In the genomic region with DNA sequence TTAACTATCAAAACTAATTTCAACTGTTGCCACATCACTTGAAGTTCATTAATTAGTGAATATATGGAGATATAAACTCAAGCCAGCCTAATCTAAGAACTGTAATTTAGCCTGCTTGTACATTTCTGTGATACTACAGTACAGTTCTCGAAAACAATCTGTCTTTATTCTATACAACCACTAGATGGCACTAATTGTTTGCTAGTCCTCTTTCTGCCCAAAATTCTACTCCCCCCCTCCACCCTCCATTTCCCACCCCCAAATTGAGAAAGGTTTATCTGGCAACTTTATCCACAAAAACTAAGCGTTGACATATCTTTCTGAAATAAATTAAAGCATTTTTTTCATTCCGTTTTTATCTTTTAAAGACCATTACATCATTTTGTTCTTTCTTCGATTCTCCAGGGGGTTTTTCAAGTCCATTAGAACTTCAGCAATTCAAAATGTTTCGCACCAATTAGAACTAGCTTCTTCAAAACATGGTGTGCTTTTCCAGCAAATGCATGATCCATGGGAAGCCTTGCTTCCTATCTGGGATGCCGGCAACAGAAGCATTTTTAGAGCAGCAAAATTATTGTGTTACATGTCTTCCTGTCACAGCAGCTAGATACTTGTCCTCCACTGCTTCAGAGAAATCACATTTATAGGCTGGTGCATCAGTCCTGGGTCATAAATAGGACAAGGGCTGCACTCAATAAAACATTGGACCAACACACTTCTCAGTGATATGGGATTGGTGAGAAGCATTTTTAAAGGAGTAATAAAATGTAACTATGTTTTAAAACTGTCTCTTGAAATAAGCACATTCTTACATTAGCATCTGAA, we compare ENCODE assay signal across 8 cellular contexts.
DNase-seq lines count a peak whose midpoint lies in the region; ATAC-seq and TF ChIP-seq lines count a peak whose summit lies in the region.

No MANE protein-coding gene starts in this region.

- peak; percentile 13 to 44 for DNase-seq in NCI-H2081 (lab: John Stamatoyannopoulos, UW)
- DNase-seq in NCI-H2081 treated with DMSO at 0.1 percent for 48 hours (lab: John Stamatoyannopoulos, UW) = no peak
- DNase-seq in Kasumi-1 (lab: John Stamatoyannopoulos, UW) = peak; percentile 10 to 42
- peak; percentile 21 for DNase-seq in astrocyte of the spinal cord (ENCODE audit: low read depth, low spot score)
- DNase-seq in lung (ENCODE audit: low spot score) = no peak
- DNase-seq in SHP77 treated with DMSO at 0.1 percent for 48 hours (lab: John Stamatoyannopoulos, UW) = no peak
- no peak for DNase-seq in T-helper 9 cell

- H3K4me3 ChIP-seq in astrocyte of the spinal cord (ENCODE audit: low read depth, low read length) (no peak overlapping the region), lung (no peak overlapping the region)

- H3K36me3 ChIP-seq in lung (ENCODE audit: control insufficient read depth in 2 of 2, insufficient read depth in 2 of 2, low read length in 2 of 2) = no peaks in the 10 kb centered on the region

- H3K4me1 ChIP-seq in lung (ENCODE audit: control insufficient read depth in 2 of 2, insufficient read depth in 2 of 2, low read length in 2 of 2) = no peaks in the 10 kb centered on the region

- in situ Hi-C loops in astrocyte of the spinal cord (cut with HindIII; ENCODE audit: low sequenced_read_pairs) = no loop called here

- H3K9me3 ChIP-seq in lung (ENCODE audit: control insufficient read depth in 2 of 2, insufficient read depth in 1 of 2, low read length in 1 of 2) = no peaks in the 10 kb centered on the region

- ATAC-seq in lung (ENCODE audit: insufficient read depth, low FRiP score) (no peak), GM21786 (IDR thresholded peaks at IDR 0.05; ENCODE audit: unreplicated experiment) (no peak)

- no peaks in the 10 kb centered on the region for H3K27me3 ChIP-seq in lung (ENCODE audit: control insufficient read depth, insufficient read depth)

- WGBS in lung, 2 donors = 28 to 34% methylated on average over 6 of the region's 6 CpGs

- H3K27ac ChIP-seq in lung (ENCODE audit: low read depth in 1 of 2, low read length in 1 of 2) = no peak overlapping the region

- TF ChIP-seq CTCF in astrocyte of the spinal cord (IDR thresholded peaks at IDR 0.05; ENCODE audit: low read depth, low read length) = peak; percentile 52
- peak; percentile 2 for TF ChIP-seq CTCF in lung (IDR thresholded peaks at IDR 0.05; ENCODE audit: control extremely low read depth, extremely low read depth)

Comparison
In these comparisons a context has a peak if more than half of its experiments do, and no peak if none do; other contexts are left out.
1. DNase-seq: peak in NCI-H2081 (2 of 2), Kasumi-1 (2 of 2) and astrocyte of the spinal cord (single experiment); none in NCI-H2081 treated with DMSO at 0.1 percent for 48 hours (single experiment), lung (single experiment), SHP77 treated with DMSO at 0.1 percent for 48 hours (single experiment) and T-helper 9 cell (single experiment).